In genomic region chr10:72742797-72743196, GRCh38 we compare ENCODE assay signal across 20 cellular contexts.
"Had no signal": no experiment of that assay in that cellular context is flagged by ENCODE, and none has a peak within 500 bp of the region (broad histone marks: within the 10 kb centered on the region; RNA-seq: fewer than 3 reads in every experiment).

No MANE protein-coding gene starts in this region.

- H3K27me3 ChIP-seq: SJSA1 had no signal

- H3K9me3 ChIP-seq: SJSA1 had no signal

- H3K4me3 ChIP-seq: SJSA1, SK-N-MC had no signal

- H3K36me3 ChIP-seq: SJSA1 had no signal

- DNase-seq: KBM-7, MV-4-11, NCI-H1048, NCI-H1105, NCI-H1417, NCI-H1436 treated with DMSO at 0.1 percent for 48 hours, NCI-H1694, NCI-H187 treated with DMSO at 0.1 percent for 48 hours, NCI-H2029 treated with DMSO at 0.1 percent for 48 hours, NCI-H2171 treated with DMSO at 0.1 percent for 48 hours, NCI-H345, NCI-H446 treated with DMSO at 0.1 percent for 48 hours, NCI-H524, NCI-H526 treated with DMSO at 0.1 percent for 48 hours, NCI-H774, Right ventricle myocardium superior, RPMI8226, SIG-M5 had no signal

- H3K27ac ChIP-seq: SJSA1, SK-N-MC had no signal
